22 cellular contexts compared by ENCODE assay signal in genomic region chr2:44286884-44287638, GRCh38. TPM values are rescaled to one million over a fixed set of nuclear protein-coding genes. Genes with fewer than 3 reads are reported as not detected.
A peak's percentile ranks its signal among the peaks of the same experiment; 100 is the strongest.
DNase-seq lines count a peak whose midpoint lies in the region; ATAC-seq, FAIRE-seq and TF ChIP-seq lines count a peak whose summit lies in the region.
"Had no signal": no experiment of that assay in that cellular context is flagged by ENCODE, and none has a peak within 500 bp of the region (broad histone marks: within the 10 kb centered on the region; RNA-seq: fewer than 3 reads in every experiment).

No MANE protein-coding gene starts in this region.

- intact Hi-C loops in Caco-2 (cut with micrococcal nuclease; ENCODE audit: unreplicated experiment) (no loop called here), pancreas (cut with DNase I) (no loop called here)

- 38 to 39% methylated on average over 6 of the region's 6 CpGs for WGBS in pancreas, 2 donors

- H3K4me3 ChIP-seq in Caco-2 (ENCODE audit: low read depth, low read length) (no peak overlapping the region), pancreas (no peak overlapping the region)
- H3K4me3 ChIP-seq: GM12878, SJSA1 had no signal

- H3K27ac Mint-ChIP-seq in Caco-2 (ENCODE audit: unreplicated experiment) = peak overlapping the region; percentile 22
- H3K27ac Mint-ChIP-seq in WTC11 = no peak overlapping the region
- no peak overlapping the region for H3K27ac Mint-ChIP-seq in activated naive CD4-positive, alpha-beta T cell treated with anti-CD3 and anti-CD28 coated beads, Interleukin-2, amount 10 ng/mL, durations not matched to agents 7 days and 5 days
- H3K27ac Mint-ChIP-seq: CD4-positive, CD25-positive, alpha-beta regulatory T cell; HFFc6; IgD-negative memory B cell had no signal

- DNase-seq in Caco-2 (no peak), WTC11 (ENCODE audit: low spot score) (no peak), left lobe of liver (ENCODE audit: low spot score) (peak; percentile 48), pancreas (no peak), NCI-H345 (lab: John Stamatoyannopoulos, UW) (no peak), anterior cingulate cortex (lab: John Stamatoyannopoulos, UW) (no peak)
- no peak for DNase-seq in activated naive CD4-positive, alpha-beta T cell treated with anti-CD3 and anti-CD28 coated beads, Interleukin-2, amount 10 ng/mL, durations not matched to agents 7 days and 5 days
- DNase-seq: CD4-positive, CD25-positive, alpha-beta regulatory T cell; DND-41; GDM1; HFFc6; NCI-H1105 treated with DMSO at 0.1 percent for 48 hours; NCI-H187; NCI-H446; NK-92 treated with Interleukin-12 subunit alpha and Interleukin-12 subunit beta, amount 100 ng/mL, for 24 hours; OCI-M1 had no signal

- BruUV-seq in Caco-2 (replicated peaks; lab: Mats Ljungman, UMichigan) = TSS peak; percentile 18

- H3K9me3 ChIP-seq in Caco-2 (no peaks in the 10 kb centered on the region), pancreas (no peaks in the 10 kb centered on the region)
- H3K9me3 ChIP-seq: SJSA1 had no signal

- CTCF ChIA-PET in Caco-2 (lab: Charles Lee) = interaction anchor here (0.6 to 1.0 kb wide), 2 partner anchors 27 to 243 kb away, joined by 3 to 5 read pairs; no protein-coding TSS in a partner anchor
- CTCF ChIA-PET in WTC11 (lab: Charles Lee) = interaction anchor here (1.1 to 1.8 kb wide), 2 partner anchors 9 to 243 kb away, joined by 3 to 7 read pairs; no protein-coding TSS in a partner anchor
- CTCF ChIA-PET in activated naive CD4-positive, alpha-beta T cell treated with anti-CD3 and anti-CD28 coated beads, Interleukin-2, amount 10 ng/mL, durations not matched to agents 7 days and 5 days (lab: Charles Lee) = no interaction called here

- no peaks in the 10 kb centered on the region for H3K27me3 ChIP-seq in Caco-2 (replicated peaks; ENCODE audit: control insufficient read depth, insufficient read depth, low read length)
- no peaks in the 10 kb centered on the region for H3K27me3 ChIP-seq in pancreas
- H3K27me3 ChIP-seq: SJSA1 had no signal

- H3K36me3 ChIP-seq in Caco-2 (ENCODE audit: control insufficient read depth, insufficient read depth, low read length) (no peaks in the 10 kb centered on the region), pancreas (no peaks in the 10 kb centered on the region)
- H3K36me3 ChIP-seq: SJSA1 had no signal

- TF ChIP-seq CTCF in Caco-2 (IDR thresholded peaks at IDR 0.05; ENCODE audit: insufficient read depth in 1 of 2, low read depth in 1 of 2, low read length in 1 of 2, severe bottlenecking in 1 of 2, unreplicated experiment in 1 of 2) (no peak), WTC11 (IDR thresholded peaks at IDR 0.05) (no peak), pancreas (IDR thresholded peaks at IDR 0.05) (no peak)

- POLR2A ChIA-PET in Caco-2 (lab: Charles Lee) = no interaction called here
- POLR2A ChIA-PET in WTC11 (lab: Charles Lee) = no interaction called here

- H3K27me3 Mint-ChIP-seq in Caco-2 (ENCODE audit: insufficient read depth, unreplicated experiment) (no peaks in the 10 kb centered on the region), WTC11 (ENCODE audit: low read depth) (no peaks in the 10 kb centered on the region)
- peaks cover 6% of the 10 kb centered on the region for H3K27me3 Mint-ChIP-seq in activated naive CD4-positive, alpha-beta T cell treated with anti-CD3 and anti-CD28 coated beads, Interleukin-2, amount 10 ng/mL, durations not matched to agents 7 days and 5 days

- H3K9me3 Mint-ChIP-seq in Caco-2 (ENCODE audit: unreplicated experiment) = no peaks in the 10 kb centered on the region
- no peaks in the 10 kb centered on the region for H3K9me3 Mint-ChIP-seq in WTC11
- no peaks in the 10 kb centered on the region for H3K9me3 Mint-ChIP-seq in activated naive CD4-positive, alpha-beta T cell treated with anti-CD3 and anti-CD28 coated beads, Interleukin-2, amount 10 ng/mL, durations not matched to agents 7 days and 5 days
- H3K9me3 Mint-ChIP-seq: CD4-positive, CD25-positive, alpha-beta regulatory T cell; HFFc6 had no signal

- H3K4me1 Mint-ChIP-seq in Caco-2 (ENCODE audit: low read depth, unreplicated experiment) = peaks cover 18% of the 10 kb centered on the region
- peaks cover 17% of the 10 kb centered on the region for H3K4me1 Mint-ChIP-seq in WTC11
- no peaks in the 10 kb centered on the region for H3K4me1 Mint-ChIP-seq in activated naive CD4-positive, alpha-beta T cell treated with anti-CD3 and anti-CD28 coated beads, Interleukin-2, amount 10 ng/mL, durations not matched to agents 7 days and 5 days
- H3K4me1 Mint-ChIP-seq: CD4-positive, CD25-positive, alpha-beta regulatory T cell had no signal

- ATAC-seq in WTC11 (no peak), left lobe of liver (peak; percentile 67), pancreas (peak; percentile 35 to 60 (median 54)), GM21367 (IDR thresholded peaks at IDR 0.05; ENCODE audit: unreplicated experiment) (no peak)
- ATAC-seq: GM12878 had no signal

- H3K4me3 Mint-ChIP-seq in Caco-2 (ENCODE audit: unreplicated experiment) (no peak overlapping the region), WTC11 (no peak overlapping the region)
- no peak overlapping the region for H3K4me3 Mint-ChIP-seq in activated naive CD4-positive, alpha-beta T cell treated with anti-CD3 and anti-CD28 coated beads, Interleukin-2, amount 10 ng/mL, durations not matched to agents 7 days and 5 days
- H3K4me3 Mint-ChIP-seq: CD4-positive, CD25-positive, alpha-beta regulatory T cell; HFFc6; IgD-negative memory B cell had no signal

- H3K36me3 Mint-ChIP-seq in Caco-2 (ENCODE audit: insufficient read depth, unreplicated experiment) (peaks cover 4% of the 10 kb centered on the region), WTC11 (no peaks in the 10 kb centered on the region)
- no peaks in the 10 kb centered on the region for H3K36me3 Mint-ChIP-seq in activated naive CD4-positive, alpha-beta T cell treated with anti-CD3 and anti-CD28 coated beads, Interleukin-2, amount 10 ng/mL, durations not matched to agents 7 days and 5 days

- H3K27ac ChIP-seq in pancreas = peak overlapping the region in 2 of 4 donors; percentile 46 to 48
- H3K27ac ChIP-seq: SJSA1 had no signal

- no peak for FAIRE-seq in pancreas (lab: Jason Lieb, UNC)
- FAIRE-seq: GM12878, GM18507 had no signal

- H3K4me1 ChIP-seq in Caco-2 (peaks cover 31% of the 10 kb centered on the region), pancreas (peaks cover 22 to 35% (median 30%) of the 10 kb centered on the region in 3 donors)

TF ChIP-seq in WTC11, 78 proteins besides CTCF, POLR2A, EP300 and RAD21:
- no peak for TF ChIP-seq HMGXB4 (CRISPR knock-in tag; IDR thresholded peaks at IDR 0.05)
- TF ChIP-seq GABPB1 (CRISPR knock-in tag; IDR thresholded peaks at IDR 0.05) = 0 out of 2 replicates have a peak, but pooled peaks have one; percentile 34

RNA-seq across cellular contexts. Expression of gene SLC3A1, which starts 11.8 kb away (rescaled TPM):
- total RNA-seq in Caco-2 (2022) (1.5 and 4.0 TPM in 2 replicates), WTC11 (2021) (0.11 to 0.15 TPM in 2 of 3 replicates, not detected in the other), left lobe of liver (1.9 TPM), pancreas (100 to 1,000 TPM in 1 of 6 donors, 10 to 100 TPM in 5; 50.5 to 112 (median 80.1) TPM)
- 100 to 1,000 TPM in 1 of 2 donors, 10 to 100 TPM in 1; 46.7 to 143 TPM for polyA plus RNA-seq in pancreas
- total RNA-seq: GM12878, LHCN-M2, SJSA1 had no signal

Comparison
In these comparisons a context has a peak if more than half of its experiments do, and no peak if none do; other contexts are left out.
1. ATAC-seq: peak in left lobe of liver (single experiment) and pancreas (4 of 4); none in WTC11 (single experiment) and GM21367 (single experiment).
2. RNA of gene SLC3A1, which starts 11.8 kb away (total RNA-seq): 50.5 to 112 TPM in pancreas; 1.9 TPM in left lobe of liver (single experiment), 1.5 to 4.0 TPM in Caco-2 and 0.11 to 0.15 TPM in WTC11; every median in the first group is over 10 times any median in the second.